Comparison of ENCODE assay signal across 31 cellular contexts in genomic region chr2:66865161-66865560, GRCh38.
"Had no signal": no experiment of that assay in that cellular context is flagged by ENCODE, and none has a peak within 500 bp of the region (broad histone marks: within the 10 kb centered on the region; RNA-seq: fewer than 3 reads in every experiment).

No MANE protein-coding gene starts in this region.

- ATAC-seq: activated CD4-positive, alpha-beta T cell treated with anti-CD3 and anti-CD28 coated beads for 36 hours; activated T-helper 17 cell treated with anti-CD3 and anti-CD28 coated beads, Interleukin-2, amount 50 U/mL, for 72 hours; effector memory CD8-positive, alpha-beta T cell; esophagus mucosa; foreskin keratinocyte; left lobe of liver; lower lobe of right lung; naive thymus-derived CD8-positive, alpha-beta T cell; stimulated activated naive CD8-positive, alpha-beta T cell treated with anti-CD3 and anti-CD28 coated beads, Interleukin-15, amount 100 ng/mL, for 72 hours had no signal

- H3K36me3 ChIP-seq: breast epithelium, lower lobe of right lung, ovary, prostate gland, right atrium auricular region, suprapubic skin, tibial nerve had no signal

- H3K4me1 Mint-ChIP-seq: activated B cell treated with CpG ODN at 0.5 μM for 24 hours; activated CD4-positive, alpha-beta T cell treated with anti-CD3 and anti-CD28 coated beads for 36 hours; activated T-helper 17 cell treated with anti-CD3 and anti-CD28 coated beads, Interleukin-2, amount 50 U/mL, for 72 hours; central memory CD8-positive, alpha-beta T cell; immature natural killer cell; naive thymus-derived CD8-positive, alpha-beta T cell; stimulated activated naive CD8-positive, alpha-beta T cell treated with anti-CD3 and anti-CD28 coated beads, Interleukin-15, amount 100 ng/mL, for 72 hours had no signal

- H3K79me2 ChIP-seq: hepatocyte had no signal

- DNase-seq: activated B cell treated with CpG ODN at 0.5 μM for 24 hours; activated CD4-positive, alpha-beta T cell treated with anti-CD3 and anti-CD28 coated beads for 36 hours; activated CD4-positive, alpha-beta T cell treated with anti-CD3 and anti-CD28 coated beads, Interleukin-2, amount 50 U/mL, for 4 hours; activated CD8-positive, alpha-beta memory T cell treated with anti-CD3 and anti-CD28 coated beads for 24 hours; activated CD8-positive, alpha-beta memory T cell treated with anti-CD3 and anti-CD28 coated beads, Interleukin-2, amount 50 U/mL, for 4 hours; activated naive CD4-positive, alpha-beta T cell; activated T-cell treated with anti-CD3 and anti-CD28 coated beads, Interleukin-2, amount 50 U/mL, for 24 hours; effector memory CD8-positive, alpha-beta T cell; foreskin keratinocyte; glutamatergic neuron; immature natural killer cell; lower lobe of right lung; naive thymus-derived CD8-positive, alpha-beta T cell; ovary; stimulated activated CD4-positive, alpha-beta T cell treated with anti-CD3 and anti-CD28 coated beads, Interleukin-1b, Interleukin-23, amount 100 ng/mL, for 48 hours; stimulated activated naive CD8-positive, alpha-beta T cell treated with anti-CD3 and anti-CD28 coated beads, Interleukin-15, amount 100 ng/mL, for 72 hours had no signal

- H2AFZ ChIP-seq: hepatocyte had no signal

- FAIRE-seq: colon, endothelial cell of umbilical vein, urothelium cell line had no signal

- H3K9me3 Mint-ChIP-seq: activated B cell treated with CpG ODN at 0.5 μM for 24 hours; T-helper 1 cell treated with Interleukin-12 subunit alpha and Interleukin-12 subunit beta and Interleukin-4 antibody, amounts not matched to agents 30 μg/mL and 1 μg/mL, for 36 hours had no signal

- H3K27me3 ChIP-seq: breast epithelium, foreskin keratinocyte, hepatocyte, ovary, right atrium auricular region, suprapubic skin, tibial nerve had no signal

- H3K36me3 Mint-ChIP-seq: activated naive CD8-positive, alpha-beta T cell; immature natural killer cell; naive thymus-derived CD8-positive, alpha-beta T cell had no signal

- H3K27me3 Mint-ChIP-seq: activated CD4-positive, alpha-beta T cell treated with anti-CD3 and anti-CD28 coated beads for 36 hours; activated naive CD8-positive, alpha-beta T cell; activated T-cell treated with anti-CD3 and anti-CD28 coated beads, Interleukin-2, amount 50 U/mL, for 24 hours; activated T-helper 17 cell treated with anti-CD3 and anti-CD28 coated beads, Interleukin-2, amount 50 U/mL, for 72 hours; central memory CD8-positive, alpha-beta T cell; effector memory CD8-positive, alpha-beta T cell; stimulated activated naive CD8-positive, alpha-beta T cell treated with anti-CD3 and anti-CD28 coated beads, Interleukin-15, amount 100 ng/mL, for 72 hours had no signal

- H3K27ac Mint-ChIP-seq: activated B cell treated with CpG ODN at 0.5 μM for 24 hours; activated CD4-positive, alpha-beta T cell treated with anti-CD3 and anti-CD28 coated beads for 36 hours; activated naive CD8-positive, alpha-beta T cell; activated T-cell treated with anti-CD3 and anti-CD28 coated beads, Interleukin-2, amount 50 U/mL, for 24 hours; activated T-helper 17 cell treated with anti-CD3 and anti-CD28 coated beads, Interleukin-2, amount 50 U/mL, for 72 hours; effector memory CD8-positive, alpha-beta T cell; immature natural killer cell; naive thymus-derived CD8-positive, alpha-beta T cell; stimulated activated naive CD8-positive, alpha-beta T cell treated with anti-CD3 and anti-CD28 coated beads, Interleukin-15, amount 100 ng/mL, for 72 hours; T-helper 1 cell treated with Interleukin-12 subunit alpha and Interleukin-12 subunit beta and Interleukin-4 antibody, amounts not matched to agents 30 μg/mL and 1 μg/mL, for 36 hours had no signal

- H3K9me3 ChIP-seq: breast epithelium, lower lobe of right lung, ovary, prostate gland, right atrium auricular region, suprapubic skin, tibial nerve had no signal

- H3K4me1 ChIP-seq: breast epithelium, prostate gland, right atrium auricular region, tibial nerve had no signal

- H3K4me3 ChIP-seq: breast epithelium, hepatocyte, lower lobe of right lung, ovary, prostate gland, right atrium auricular region, suprapubic skin, tibial nerve had no signal

- H3K4me2 ChIP-seq: hepatocyte had no signal

- H3K27ac ChIP-seq: breast epithelium, foreskin keratinocyte, hepatocyte, lower lobe of right lung, ovary, prostate gland, right atrium auricular region, suprapubic skin, tibial nerve had no signal

- H3K4me3 Mint-ChIP-seq: activated B cell treated with CpG ODN at 0.5 μM for 24 hours; activated CD4-positive, alpha-beta T cell treated with anti-CD3 and anti-CD28 coated beads for 36 hours; activated naive CD8-positive, alpha-beta T cell; activated T-cell treated with anti-CD3 and anti-CD28 coated beads, Interleukin-2, amount 50 U/mL, for 24 hours; activated T-helper 17 cell treated with anti-CD3 and anti-CD28 coated beads, Interleukin-2, amount 50 U/mL, for 72 hours; central memory CD8-positive, alpha-beta T cell; effector memory CD8-positive, alpha-beta T cell; immature natural killer cell; naive thymus-derived CD8-positive, alpha-beta T cell; stimulated activated naive CD8-positive, alpha-beta T cell treated with anti-CD3 and anti-CD28 coated beads, Interleukin-15, amount 100 ng/mL, for 72 hours; T-helper 1 cell treated with Interleukin-12 subunit alpha and Interleukin-12 subunit beta and Interleukin-4 antibody, amounts not matched to agents 30 μg/mL and 1 μg/mL, for 36 hours had no signal
